1 cellular context compared by ENCODE assay signal in genomic region chr1:966135-966602, GRCh38.
TF ChIP-seq lines count a peak whose summit lies in the region.

A gene with protein sequence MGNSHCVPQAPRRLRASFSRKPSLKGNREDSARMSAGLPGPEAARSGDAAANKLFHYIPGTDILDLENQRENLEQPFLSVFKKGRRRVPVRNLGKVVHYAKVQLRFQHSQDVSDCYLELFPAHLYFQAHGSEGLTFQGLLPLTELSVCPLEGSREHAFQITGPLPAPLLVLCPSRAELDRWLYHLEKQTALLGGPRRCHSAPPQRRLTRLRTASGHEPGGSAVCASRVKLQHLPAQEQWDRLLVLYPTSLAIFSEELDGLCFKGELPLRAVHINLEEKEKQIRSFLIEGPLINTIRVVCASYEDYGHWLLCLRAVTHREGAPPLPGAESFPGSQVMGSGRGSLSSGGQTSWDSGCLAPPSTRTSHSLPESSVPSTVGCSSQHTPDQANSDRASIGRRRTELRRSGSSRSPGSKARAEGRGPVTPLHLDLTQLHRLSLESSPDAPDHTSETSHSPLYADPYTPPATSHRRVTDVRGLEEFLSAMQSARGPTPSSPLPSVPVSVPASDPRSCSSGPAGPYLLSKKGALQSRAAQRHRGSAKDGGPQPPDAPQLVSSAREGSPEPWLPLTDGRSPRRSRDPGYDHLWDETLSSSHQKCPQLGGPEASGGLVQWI (plus strand): TSS chr1:966482. CDS start chr1:966532, 50 bp downstream.

TF ChIP-seq in HepG2, 621 proteins besides CTCF, POLR2A, EP300 and RAD21 (continued from another document and continues in another):
- TF ChIP-seq, protein P1, sequence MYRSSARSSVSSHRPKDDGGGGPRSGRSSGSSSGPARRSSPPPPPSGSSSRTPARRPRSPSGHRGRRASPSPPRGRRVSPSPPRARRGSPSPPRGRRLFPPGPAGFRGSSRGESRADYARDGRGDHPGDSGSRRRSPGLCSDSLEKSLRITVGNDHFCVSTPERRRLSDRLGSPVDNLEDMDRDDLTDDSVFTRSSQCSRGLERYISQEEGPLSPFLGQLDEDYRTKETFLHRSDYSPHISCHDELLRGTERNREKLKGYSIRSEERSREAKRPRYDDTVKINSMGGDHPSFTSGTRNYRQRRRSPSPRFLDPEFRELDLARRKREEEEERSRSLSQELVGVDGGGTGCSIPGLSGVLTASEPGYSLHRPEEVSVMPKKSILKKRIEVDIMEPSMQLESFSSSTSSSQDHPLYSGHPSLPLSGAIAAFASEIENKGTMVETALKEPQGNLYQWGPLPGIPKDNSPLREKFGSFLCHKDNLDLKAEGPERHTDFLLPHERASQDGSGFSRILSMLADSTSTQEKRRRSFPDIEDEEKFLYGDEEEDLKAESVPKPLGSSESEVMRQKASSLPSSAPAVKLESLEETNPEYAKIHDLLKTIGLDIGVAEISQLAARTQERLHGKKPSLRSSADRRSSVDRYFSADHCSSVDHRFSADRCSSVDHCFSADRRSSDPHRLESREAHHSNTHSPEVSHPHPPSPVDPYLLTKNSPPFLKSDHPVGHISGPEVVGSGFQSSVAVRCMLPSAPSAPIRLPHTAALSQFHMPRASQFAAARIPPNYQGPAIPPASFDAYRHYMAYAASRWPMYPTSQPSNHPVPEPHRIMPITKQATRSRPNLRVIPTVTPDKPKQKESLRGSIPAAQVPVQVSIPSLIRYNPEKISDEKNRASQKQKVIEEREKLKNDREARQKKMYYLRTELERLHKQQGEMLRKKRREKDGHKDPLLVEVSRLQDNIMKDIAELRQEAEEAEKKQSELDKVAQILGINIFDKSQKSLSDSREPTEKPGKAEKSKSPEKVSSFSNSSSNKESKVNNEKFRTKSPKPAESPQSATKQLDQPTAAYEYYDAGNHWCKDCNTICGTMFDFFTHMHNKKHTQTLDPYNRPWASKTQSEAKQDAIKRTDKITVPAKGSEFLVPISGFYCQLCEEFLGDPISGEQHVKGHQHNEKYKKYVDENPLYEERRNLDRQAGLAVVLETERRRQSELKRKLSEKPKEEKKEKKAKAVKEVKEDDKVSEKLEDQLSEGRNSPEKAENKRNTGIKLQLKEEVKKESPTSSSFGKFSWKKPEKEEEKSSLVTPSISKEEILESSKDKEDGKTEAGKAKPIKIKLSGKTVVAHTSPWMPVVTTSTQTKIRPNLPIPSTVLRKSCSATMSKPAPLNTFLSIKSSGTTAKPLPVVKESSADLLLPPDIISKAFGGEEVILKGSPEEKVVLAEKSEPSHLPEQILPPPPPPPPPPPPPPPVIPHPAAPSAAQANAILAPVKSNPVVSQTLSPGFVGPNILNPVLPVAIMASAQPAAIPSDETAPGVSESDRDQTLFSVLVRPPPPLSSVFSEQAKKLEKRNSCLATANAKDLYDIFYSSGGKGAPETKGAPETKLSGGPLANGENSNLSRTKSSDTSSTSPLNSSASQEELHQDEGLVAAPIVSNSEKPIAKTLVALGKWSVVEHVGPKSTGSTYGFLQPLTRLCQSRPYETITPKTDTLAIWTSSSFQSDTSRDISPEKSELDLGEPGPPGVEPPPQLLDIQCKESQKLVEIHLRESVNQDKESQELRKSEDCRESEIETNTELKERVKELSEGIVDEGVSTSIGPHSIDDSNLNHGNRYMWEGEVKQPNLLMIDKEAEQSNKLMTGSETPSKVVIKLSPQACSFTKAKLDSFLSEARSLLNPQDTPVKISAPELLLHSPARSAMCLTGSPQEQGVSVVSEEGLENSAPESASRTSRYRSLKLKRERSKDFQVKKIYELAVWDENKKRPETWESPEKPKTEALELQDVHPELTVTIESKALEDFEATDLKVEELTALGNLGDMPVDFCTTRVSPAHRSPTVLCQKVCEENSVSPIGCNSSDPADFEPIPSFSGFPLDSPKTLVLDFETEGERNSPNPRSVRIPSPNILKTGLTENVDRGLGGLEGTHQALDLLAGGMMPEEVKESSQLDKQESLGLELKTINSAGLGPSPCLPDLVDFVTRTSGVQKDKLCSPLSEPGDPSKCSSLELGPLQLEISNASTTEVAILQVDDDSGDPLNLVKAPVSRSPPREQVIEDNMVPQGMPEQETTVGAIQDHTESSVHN (CRISPR knock-in tag; IDR thresholded peaks at IDR 0.05): no peak
- TF ChIP-seq MAF1 (CRISPR knock-in tag; IDR thresholded peaks at IDR 0.05; ENCODE audit: borderline replicate concordance) (no peak), RAD51 (IDR thresholded peaks at IDR 0.05; ENCODE audit: borderline replicate concordance) (no peak), SUZ12 (IDR thresholded peaks at IDR 0.05; ENCODE audit: low read depth, low read length) (no peak), THYN1 (CRISPR knock-in tag; IDR thresholded peaks at IDR 0.05; ENCODE audit: borderline replicate concordance, low read depth) (no peak), ZNF761 (CRISPR knock-in tag; conservative IDR thresholded peaks at IDR 0.05) (no peak), BCL3 (CRISPR knock-in tag; IDR thresholded peaks at IDR 0.05) (no peak), TIGD3 (CRISPR knock-in tag; IDR thresholded peaks at IDR 0.05; ENCODE audit: borderline replicate concordance) (no peak), HMGXB4 (CRISPR knock-in tag; IDR thresholded peaks at IDR 0.05; ENCODE audit: borderline replicate concordance in 1 of 2, low read depth in 1 of 2) (no peak), MAZ (IDR thresholded peaks at IDR 0.05; ENCODE audit: borderline replicate concordance, low read depth, low read length) (no peak), MAZ (CRISPR knock-in tag; IDR thresholded peaks at IDR 0.05; ENCODE audit: low read depth) (0 out of 2 replicates have a peak, but pooled peaks have one; percentile 33), IRF2 (CRISPR knock-in tag; IDR thresholded peaks at IDR 0.05) (no peak; the same call in 1 of the 2 replicates), POLR2G (IDR thresholded peaks at IDR 0.05; ENCODE audit: low read depth, low read length) (no peak), PPARG (CRISPR knock-in tag; conservative IDR thresholded peaks at IDR 0.05) (no peak), RFXANK (CRISPR knock-in tag; IDR thresholded peaks at IDR 0.05) (no peak), ATAD3A (CRISPR knock-in tag; IDR thresholded peaks at IDR 0.05) (no peak), KLF13 (CRISPR knock-in tag; IDR thresholded peaks at IDR 0.05) (no peak), MLLT10 (CRISPR knock-in tag; IDR thresholded peaks at IDR 0.05) (no peak), NKX3-1 (CRISPR knock-in tag; IDR thresholded peaks at IDR 0.05) (0 out of 2 replicates have a peak, but pooled peaks have one; percentile 11), BRCA1 (CRISPR knock-in tag; IDR thresholded peaks at IDR 0.05) (no peak), SCMH1 (CRISPR knock-in tag; IDR thresholded peaks at IDR 0.05; ENCODE audit: borderline replicate concordance) (no peak), KDM5A (IDR thresholded peaks at IDR 0.05; ENCODE audit: borderline replicate concordance, low read length) (no peak), ZSCAN25 (CRISPR knock-in tag; IDR thresholded peaks at IDR 0.05) (no peak), BHLHE40 (IDR thresholded peaks at IDR 0.05; ENCODE audit: low read length) (no peak), ZMYM2 (CRISPR knock-in tag; IDR thresholded peaks at IDR 0.05) (no peak), ZNF572 (CRISPR knock-in tag; IDR thresholded peaks at IDR 0.05) (no peak), TBX3 (IDR thresholded peaks at IDR 0.05; ENCODE audit: borderline replicate concordance) (no peak), ZNF335 (CRISPR knock-in tag; IDR thresholded peaks at IDR 0.05) (no peak), XBP1 (CRISPR knock-in tag; IDR thresholded peaks at IDR 0.05) (no peak), HNF1A (IDR thresholded peaks at IDR 0.05; ENCODE audit: low read depth) (no peak), HNF1A (CRISPR knock-in tag; IDR thresholded peaks at IDR 0.05; ENCODE audit: borderline replicate concordance) (no peak), TRIM24 (CRISPR knock-in tag; IDR thresholded peaks at IDR 0.05) (no peak), ZNF234 (CRISPR knock-in tag; conservative IDR thresholded peaks at IDR 0.05) (no peak), ZNF7 (CRISPR knock-in tag; IDR thresholded peaks at IDR 0.05) (no peak), ZNF441 (CRISPR knock-in tag; IDR thresholded peaks at IDR 0.05; ENCODE audit: borderline replicate concordance) (no peak)
- TF ChIP-seq, protein P2, sequence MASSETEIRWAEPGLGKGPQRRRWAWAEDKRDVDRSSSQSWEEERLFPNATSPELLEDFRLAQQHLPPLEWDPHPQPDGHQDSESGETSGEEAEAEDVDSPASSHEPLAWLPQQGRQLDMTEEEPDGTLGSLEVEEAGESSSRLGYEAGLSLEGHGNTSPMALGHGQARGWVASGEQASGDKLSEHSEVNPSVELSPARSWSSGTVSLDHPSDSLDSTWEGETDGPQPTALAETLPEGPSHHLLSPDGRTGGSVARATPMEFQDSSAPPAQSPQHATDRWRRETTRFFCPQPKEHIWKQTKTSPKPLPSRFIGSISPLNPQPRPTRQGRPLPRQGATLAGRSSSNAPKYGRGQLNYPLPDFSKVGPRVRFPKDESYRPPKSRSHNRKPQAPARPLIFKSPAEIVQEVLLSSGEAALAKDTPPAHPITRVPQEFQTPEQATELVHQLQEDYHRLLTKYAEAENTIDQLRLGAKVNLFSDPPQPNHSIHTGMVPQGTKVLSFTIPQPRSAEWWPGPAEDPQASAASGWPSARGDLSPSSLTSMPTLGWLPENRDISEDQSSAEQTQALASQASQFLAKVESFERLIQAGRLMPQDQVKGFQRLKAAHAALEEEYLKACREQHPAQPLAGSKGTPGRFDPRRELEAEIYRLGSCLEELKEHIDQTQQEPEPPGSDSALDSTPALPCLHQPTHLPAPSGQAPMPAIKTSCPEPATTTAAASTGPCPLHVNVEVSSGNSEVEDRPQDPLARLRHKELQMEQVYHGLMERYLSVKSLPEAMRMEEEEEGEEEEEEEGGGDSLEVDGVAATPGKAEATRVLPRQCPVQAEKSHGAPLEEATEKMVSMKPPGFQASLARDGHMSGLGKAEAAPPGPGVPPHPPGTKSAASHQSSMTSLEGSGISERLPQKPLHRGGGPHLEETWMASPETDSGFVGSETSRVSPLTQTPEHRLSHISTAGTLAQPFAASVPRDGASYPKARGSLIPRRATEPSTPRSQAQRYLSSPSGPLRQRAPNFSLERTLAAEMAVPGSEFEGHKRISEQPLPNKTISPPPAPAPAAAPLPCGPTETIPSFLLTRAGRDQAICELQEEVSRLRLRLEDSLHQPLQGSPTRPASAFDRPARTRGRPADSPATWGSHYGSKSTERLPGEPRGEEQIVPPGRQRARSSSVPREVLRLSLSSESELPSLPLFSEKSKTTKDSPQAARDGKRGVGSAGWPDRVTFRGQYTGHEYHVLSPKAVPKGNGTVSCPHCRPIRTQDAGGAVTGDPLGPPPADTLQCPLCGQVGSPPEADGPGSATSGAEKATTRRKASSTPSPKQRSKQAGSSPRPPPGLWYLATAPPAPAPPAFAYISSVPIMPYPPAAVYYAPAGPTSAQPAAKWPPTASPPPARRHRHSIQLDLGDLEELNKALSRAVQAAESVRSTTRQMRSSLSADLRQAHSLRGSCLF (CRISPR knock-in tag; IDR thresholded peaks at IDR 0.05; ENCODE audit: borderline replicate concordance): no peak
